Comparison of ENCODE assay signal across 18 cellular contexts in genomic region chr2:1601471-1602358, GRCh38.
DNase-seq lines count a peak whose midpoint lies in the region; ATAC-seq and TF ChIP-seq lines count a peak whose summit lies in the region.
"Had no signal": no experiment of that assay in that cellular context is flagged by ENCODE, and none has a peak within 500 bp of the region (broad histone marks: within the 10 kb centered on the region; RNA-seq: fewer than 3 reads in every experiment).

No MANE protein-coding gene starts in this region.

- H3K79me2 ChIP-seq in mammary epithelial cell (ENCODE audit: insufficient read depth, low read length), result no peaks in the 10 kb centered on the region

- H3K27me3 ChIP-seq in H7 (ENCODE audit: control insufficient read depth, insufficient read depth, low read length) (no peaks in the 10 kb centered on the region), mammary epithelial cell (ENCODE audit: insufficient read depth, low read length) (peaks cover 2% of the 10 kb centered on the region), right cardiac atrium (ENCODE audit: control insufficient read depth, insufficient read depth) (no peaks in the 10 kb centered on the region)
- H3K27me3 ChIP-seq: SJSA1 had no signal

- no peaks in the 10 kb centered on the region for H3K9me3 Mint-ChIP-seq in progenitor cell of endocrine pancreas (ENCODE audit: low read depth)

- H3K4me1 ChIP-seq in mammary epithelial cell (ENCODE audit: insufficient read depth, low read length) (no peaks in the 10 kb centered on the region), right cardiac atrium (ENCODE audit: control insufficient read depth, insufficient read depth, low read length) (no peaks in the 10 kb centered on the region)

- H3K4me3 Mint-ChIP-seq in progenitor cell of endocrine pancreas (ENCODE audit: low read depth), result no peak overlapping the region

- H3K4me3 ChIP-seq in H7 (ENCODE audit: insufficient read depth, low read depth, low read length), result no peak overlapping the region
- no peak overlapping the region for H3K4me3 ChIP-seq in mammary epithelial cell (replicated peaks in 1 of 3; ENCODE audit: insufficient read depth in 1 of 3, low read depth in 2 of 3, low read length in 3 of 3)
- no peak overlapping the region for H3K4me3 ChIP-seq in right cardiac atrium (ENCODE audit: low read length)
- H3K4me3 ChIP-seq: esophagus muscularis mucosa, SJSA1 had no signal

- peak; percentile 54 to 72 for ATAC-seq in right cardiac atrium

- DNase-seq in H7, result peak; percentile 62
- no peak for DNase-seq in mammary epithelial cell
- peak; percentile 49 to 81 (median 78) for DNase-seq in right cardiac atrium
- no peak for DNase-seq in progenitor cell of endocrine pancreas (ENCODE audit: low spot score, unreplicated experiment)
- DNase-seq in GM19240 (ENCODE audit: insufficient read length, low spot score), result no peak
- no peak for DNase-seq in GM10248 (ENCODE audit: extremely low spot score)
- DNase-seq in SHP77 (lab: John Stamatoyannopoulos, UW), result no peak
- no peak for DNase-seq in NCI-H1436 (lab: John Stamatoyannopoulos, UW)
- DNase-seq: activated CD4-positive, alpha-beta T cell treated with anti-CD3 and anti-CD28 coated beads for 4 hours; activated CD8-positive, alpha-beta memory T cell treated with anti-CD3 and anti-CD28 coated beads, Interleukin-2, amount 50 U/mL, for 4 hours; activated naive CD4-positive, alpha-beta T cell treated with Interleukin-2 at 50 U/mL for 16 hours; NCI-H226; NK-92 treated with Interleukin-12 subunit alpha and Interleukin-12 subunit beta, amount 100 ng/mL, for 24 hours; stimulated activated naive CD4-positive, alpha-beta T cell; T-helper 9 cell had no signal

- no peak for TF ChIP-seq CTCF in mammary epithelial cell (conservative IDR thresholded peaks at IDR 0.05 in 1 of 2, IDR thresholded peaks at IDR 0.05 in 1 of 2; ENCODE audit: extremely low read depth in 1 of 2, insufficient read depth in 1 of 2, low read depth in 1 of 2, low read length in 2 of 2)
- no peak for TF ChIP-seq CTCF in progenitor cell of endocrine pancreas (IDR thresholded peaks at IDR 0.05; ENCODE audit: unreplicated experiment)
- TF ChIP-seq CTCF in GM10248 (IDR thresholded peaks at IDR 0.05; ENCODE audit: control extremely low read depth, extremely low read depth, low read depth, missing control alignments), result no peak

- POLR2A ChIA-PET in GM10248 (lab: Yijun Ruan, JAX), result no interaction called here

- no peaks in the 10 kb centered on the region for H4K20me1 ChIP-seq in mammary epithelial cell (ENCODE audit: insufficient read depth, low read length)

- H3K4me1 Mint-ChIP-seq in progenitor cell of endocrine pancreas (ENCODE audit: low read depth), result no peaks in the 10 kb centered on the region

- H2AFZ ChIP-seq in mammary epithelial cell (ENCODE audit: low read depth, low read length), result peak overlapping the region; percentile 5

- H3K9me3 ChIP-seq in mammary epithelial cell (replicated peaks; ENCODE audit: insufficient read depth, low read length) (peaks cover 4% of the 10 kb centered on the region), right cardiac atrium (ENCODE audit: control insufficient read depth, low read length) (no peaks in the 10 kb centered on the region)
- H3K9me3 ChIP-seq: esophagus muscularis mucosa, SJSA1 had no signal

- H3K27ac ChIP-seq in mammary epithelial cell (ENCODE audit: insufficient read depth, low read depth, low read length) (no peak overlapping the region), right cardiac atrium (ENCODE audit: low read length) (peak overlapping the region; percentile 22)
- H3K27ac ChIP-seq: KMS-11, SJSA1 had no signal

- H3K4me2 ChIP-seq in mammary epithelial cell (ENCODE audit: insufficient read depth, low read depth, low read length), result no peak overlapping the region
- H3K4me2 ChIP-seq: KMS-11 had no signal

- H3K27me3 Mint-ChIP-seq in progenitor cell of endocrine pancreas, result peaks cover 4% of the 10 kb centered on the region

- dilution Hi-C loops in mammary epithelial cell (cut with HindIII; ENCODE audit: low sequenced_read_pairs), result no loop called here

- no TSS peak for BruUV-seq in mammary epithelial cell (replicated peaks; lab: Mats Ljungman, UMichigan)

- H3K9ac ChIP-seq in mammary epithelial cell (ENCODE audit: insufficient read depth, low read length), result no peak overlapping the region
- H3K9ac ChIP-seq: KMS-11 had no signal

- peak overlapping the region; percentile 25 for H3K27ac Mint-ChIP-seq in progenitor cell of endocrine pancreas

- in situ Hi-C loops in mammary epithelial cell (cut with MboI; ENCODE audit: low sequenced_read_pairs in 2 of 2), result no loop called here

- no peaks in the 10 kb centered on the region for H3K36me3 Mint-ChIP-seq in progenitor cell of endocrine pancreas (ENCODE audit: insufficient read depth)

- H3K36me3 ChIP-seq in H7 (replicated peaks; ENCODE audit: control insufficient read depth, insufficient read depth, low read length) (no peaks in the 10 kb centered on the region; the same call in 1 of the 2 replicates), mammary epithelial cell (ENCODE audit: insufficient read depth, low read length) (no peaks in the 10 kb centered on the region)
- H3K36me3 ChIP-seq: esophagus muscularis mucosa, SJSA1 had no signal

- WGBS in mammary epithelial cell (ENCODE audit: low coverage, missing lambda C conversion rate), result 69% methylated on average over 20 of the region's 28 CpGs
- 53% methylated on average over 28 of the region's 28 CpGs for WGBS in right cardiac atrium

- CTCF ChIA-PET in mammary epithelial cell (lab: Charles Lee; ENCODE audit: low non-redundant PET) (interaction anchor here (1.1 kb wide), 1 partner anchor 24 kb away, joined by 4 read pairs; no protein-coding TSS in a partner anchor), GM10248 (lab: Yijun Ruan, JAX) (no interaction called here)

- intact Hi-C loops in mammary epithelial cell (cut with micrococcal nuclease), result no loop called here
- intact Hi-C loops in right cardiac atrium (cut with DNase I), result loop anchor here in 1 of 4 donors (5.0 kb wide), 1 partner anchor 146 kb away; no protein-coding TSS in a partner anchor

Comparison
In these comparisons a context has a peak if more than half of its experiments do, and no peak if none do; other contexts are left out.
1. DNase-seq: peak in H7 (single experiment) and right cardiac atrium (3 of 3); none in mammary epithelial cell (single experiment), progenitor cell of endocrine pancreas (single experiment), GM19240 (single experiment), GM10248 (single experiment), SHP77 (0 of 2) and NCI-H1436 (single experiment).